Comparison of ENCODE assay signal across 8 cellular contexts in genomic region chr14:99683619-99684355, GRCh38. TPM values are rescaled to one million over a fixed set of nuclear protein-coding genes. Genes with fewer than 3 reads are reported as not detected.
DNase-seq lines count a peak whose midpoint lies in the region; ATAC-seq and TF ChIP-seq lines count a peak whose summit lies in the region.

Gene CYP46A1, plus strand, starts transcription at chr14:99684298. Its CDS starts 120 bp downstream, at chr14:99684418.

- peaks cover under 1% of the 10 kb centered on the region for H3K36me3 Mint-ChIP-seq in IgD-negative memory B cell

- H3K9ac ChIP-seq in mucosa of rectum (ENCODE audit: low read depth in 1 of 2, low read length in 2 of 2): peak within 1 kb of the TSS; percentile 63 to 65

- peaks cover 13% of the 10 kb centered on the region for H3K27me3 Mint-ChIP-seq in IgD-negative memory B cell

- H3K27ac Mint-ChIP-seq in IgD-negative memory B cell: peak within 1 kb of the TSS; percentile 73 to 92 (median 76)

- H3K4me1 ChIP-seq in mucosa of rectum (ENCODE audit: control insufficient read depth in 2 of 2, insufficient read depth in 2 of 2, low read length in 2 of 2): peaks cover 12% of the 10 kb centered on the region in 2 donors

- peak; percentile 92 for ATAC-seq in GM21576 (IDR thresholded peaks at IDR 0.05; ENCODE audit: unreplicated experiment)

- H3K4me1 Mint-ChIP-seq in IgD-negative memory B cell: peaks cover 4 to 16% (median 5%) of the 10 kb centered on the region in 3 donors

- H3K4me3 ChIP-seq in epithelial cell of proximal tubule (ENCODE audit: low read depth, low read length) (peak within 1 kb of the TSS; percentile 97), mucosa of rectum (ENCODE audit: low read length in 2 of 2) (peak within 1 kb of the TSS; percentile 76 to 83)

- H3K4me3 Mint-ChIP-seq in IgD-negative memory B cell: peak within 1 kb of the TSS; percentile 81 to 98 (median 94)

- H3K9me3 Mint-ChIP-seq in IgD-negative memory B cell: peaks cover 0 to 3% (median 1%) of the 10 kb centered on the region in 3 donors

- peak; percentile 88 for DNase-seq in DMS153 (lab: John Stamatoyannopoulos, UW)
- DNase-seq in OCI-M1 (lab: John Stamatoyannopoulos, UW): peak; percentile 97
- peak; percentile 99 for DNase-seq in activated T-cell treated with anti-CD3 and anti-CD28 coated beads for 48 hours (ENCODE audit: low read depth)
- DNase-seq in epithelial cell of proximal tubule (ENCODE audit: low read depth): peak; percentile 75
- peak; percentile 97 to 99 for DNase-seq in stimulated activated CD8-positive, alpha-beta memory T cell treated with anti-CD3 and anti-CD28 coated beads, Interleukin-4, amount 100 ng/mL, for 4 hours (ENCODE audit: low read depth in 2 of 2, low spot score in 1 of 2)

- no peak for TF ChIP-seq CTCF in epithelial cell of proximal tubule (conservative IDR thresholded peaks at IDR 0.05; ENCODE audit: low read depth, low read length)

- no peaks in the 10 kb centered on the region for H3K36me3 ChIP-seq in mucosa of rectum (ENCODE audit: control insufficient read depth in 2 of 2, insufficient read depth in 2 of 2, low read length in 2 of 2)

- no peaks in the 10 kb centered on the region for H3K9me3 ChIP-seq in mucosa of rectum (ENCODE audit: control insufficient read depth in 2 of 2, low read length in 2 of 2)

- peaks cover 8 to 14% of the 10 kb centered on the region in 2 donors for H3K27me3 ChIP-seq in mucosa of rectum (ENCODE audit: control insufficient read depth in 2 of 2, insufficient read depth in 2 of 2, low read length in 2 of 2)

- H3K27ac ChIP-seq in mucosa of rectum (ENCODE audit: low read depth in 2 of 2, low read length in 2 of 2): peak within 1 kb of the TSS; percentile 51 to 74

RNA-seq across cellular contexts. Expression of gene CYP46A1, which starts in this region (rescaled TPM):
- not detected for polyA plus RNA-seq in IgD-negative memory B cell
- total RNA-seq in epithelial cell of proximal tubule: under 0.01 TPM in 1 of 2 replicates, not detected in the other

Comparison
In these comparisons a context has a peak if more than half of its experiments do, and no peak if none do; other contexts are left out.
1. Peak in every context shown above with its lines: DNase-seq, ATAC-seq, H3K4me3 ChIP-seq and H3K27ac ChIP-seq.
2. Peak in DNase-seq and H3K4me3 ChIP-seq in epithelial cell of proximal tubule; RNA of the gene not detected or under 1 TPM.